ENCODE assay signal across 1 cellular context in genomic region chr7:25031432-25031831, GRCh38.
TF ChIP-seq lines count a peak whose summit lies in the region.

No MANE protein-coding gene starts in this region.

TF ChIP-seq in IMR-90, 13 proteins besides CTCF, POLR2A, EP300 and RAD21 (continued from another document):
- TF ChIP-seq ELK1 (IDR thresholded peaks at IDR 0.05; ENCODE audit: borderline replicate concordance, low read depth, low read length) (no peak), MAZ (IDR thresholded peaks at IDR 0.05; ENCODE audit: borderline replicate concordance, low read depth, low read length) (no peak), RCOR1 (IDR thresholded peaks at IDR 0.05; ENCODE audit: insufficient replicate concordance, low read length) (no peak), CEBPB (IDR thresholded peaks at IDR 0.05; ENCODE audit: low read depth, low read length) (no peak)
